Comparison of ENCODE assay signal across 17 cellular contexts in genomic region chr7:22255834-22256233, GRCh38.
DNase-seq lines count a peak whose midpoint lies in the region; ATAC-seq, FAIRE-seq and TF ChIP-seq lines count a peak whose summit lies in the region.
"Had no signal": no experiment of that assay in that cellular context is flagged by ENCODE, and none has a peak within 500 bp of the region (broad histone marks: within the 10 kb centered on the region; RNA-seq: fewer than 3 reads in every experiment).

No MANE protein-coding gene starts in this region.

- H3K36me3 ChIP-seq in tibial nerve = no peaks in the 10 kb centered on the region

- no peak for ATAC-seq in HG03095 (IDR thresholded peaks at IDR 0.05; ENCODE audit: unreplicated experiment)

- TF ChIP-seq EP300 in tibial nerve (IDR thresholded peaks at IDR 0.05) = no peak

- H3K36me3 Mint-ChIP-seq in nephron progenitor cell (ENCODE audit: low read depth) (no peaks in the 10 kb centered on the region), type B pancreatic cell (no peaks in the 10 kb centered on the region)
- H3K36me3 Mint-ChIP-seq: IgD-negative memory B cell had no signal

- no peak for TF ChIP-seq CTCF in coronary artery (IDR thresholded peaks at IDR 0.05)
- TF ChIP-seq CTCF in nephron progenitor cell (IDR thresholded peaks at IDR 0.05) = no peak
- TF ChIP-seq CTCF in tibial nerve (IDR thresholded peaks at IDR 0.05) = no peak
- no peak for TF ChIP-seq CTCF in type B pancreatic cell (conservative IDR thresholded peaks at IDR 0.05)

- H3K27ac Mint-ChIP-seq in nephron progenitor cell = no peak overlapping the region
- no peak overlapping the region for H3K27ac Mint-ChIP-seq in type B pancreatic cell
- H3K27ac Mint-ChIP-seq: IgD-negative memory B cell had no signal

- DNase-seq in GM12892 (ENCODE audit: insufficient read length) (no peak), NCI-H146 treated with DMSO at 0.1 percent for 48 hours (lab: John Stamatoyannopoulos, UW; ENCODE audit: unreplicated experiment) (peak; percentile 60), coronary artery (ENCODE audit: low spot score) (no peak), nephron progenitor cell (peak; percentile 15), tibial nerve (ENCODE audit: low spot score in 2 of 2) (no peak), NCI-H2227 (lab: John Stamatoyannopoulos, UW; ENCODE audit: unreplicated experiment) (no peak), type B pancreatic cell (ENCODE audit: extremely low spot score, unreplicated experiment) (no peak)
- DNase-seq: activated CD4-positive, alpha-beta T cell treated with anti-CD3 and anti-CD28 coated beads for 1 hour; H7; NCI-H1048; NCI-H82; spleen; T-helper 1 cell had no signal

- H3K4me3 Mint-ChIP-seq in nephron progenitor cell = no peak overlapping the region
- no peak overlapping the region for H3K4me3 Mint-ChIP-seq in type B pancreatic cell
- H3K4me3 Mint-ChIP-seq: IgD-negative memory B cell had no signal

- H3K4me1 Mint-ChIP-seq in nephron progenitor cell = peaks cover 30% of the 10 kb centered on the region
- peaks cover 17% of the 10 kb centered on the region for H3K4me1 Mint-ChIP-seq in type B pancreatic cell (ENCODE audit: unreplicated experiment)

- TF ChIP-seq POLR2A in GM12892 (IDR thresholded peaks at IDR 0.05; ENCODE audit: low read depth, low read length) = no peak
- no peak for TF ChIP-seq POLR2A in tibial nerve (IDR thresholded peaks at IDR 0.05)

- H3K9me3 ChIP-seq in tibial nerve = no peaks in the 10 kb centered on the region
- H3K9me3 ChIP-seq: spleen had no signal

- H3K27me3 Mint-ChIP-seq in nephron progenitor cell (ENCODE audit: low read depth, poor library complexity) (peaks cover 7% of the 10 kb centered on the region), type B pancreatic cell (no peaks in the 10 kb centered on the region)
- H3K27me3 Mint-ChIP-seq: IgD-negative memory B cell had no signal

- H3K4me3 ChIP-seq in coronary artery (peak overlapping the region; percentile 61), tibial nerve (no peak overlapping the region)
- H3K4me3 ChIP-seq: BLaER1 treated with 17β-estradiol and CSF1 and Interleukin-3, amounts not matched to agents 10 nM and 100 nM; spleen had no signal

- H3K27ac ChIP-seq in coronary artery = no peak overlapping the region
- peak overlapping the region in 1 of 4 donors; percentile 39 for H3K27ac ChIP-seq in tibial nerve
- H3K27ac ChIP-seq: BLaER1 treated with 17β-estradiol and CSF1 and Interleukin-3, amounts not matched to agents 10 nM and 100 nM; spleen had no signal

- peaks cover 0 to 18% (median 1%) of the 10 kb centered on the region in 4 donors for H3K4me1 ChIP-seq in tibial nerve
- H3K4me1 ChIP-seq: BLaER1 treated with 17β-estradiol and CSF1 and Interleukin-3, amounts not matched to agents 10 nM and 100 nM had no signal

- no peaks in the 10 kb centered on the region for H3K27me3 ChIP-seq in tibial nerve
- H3K27me3 ChIP-seq: BLaER1 treated with 17β-estradiol and CSF1 and Interleukin-3, amounts not matched to agents 10 nM and 100 nM; spleen had no signal

- peak; percentile 65 for FAIRE-seq in GM12892 (lab: Jason Lieb, UNC)
- FAIRE-seq: islet of Langerhans had no signal

- 78 to 85% methylated on average over 1 of the region's 1 CpG for whole genome bisulfite sequencing in tibial nerve, 2 donors

- no peaks in the 10 kb centered on the region for H3K9me3 Mint-ChIP-seq in nephron progenitor cell
- H3K9me3 Mint-ChIP-seq in type B pancreatic cell = peaks cover 5% of the 10 kb centered on the region
- H3K9me3 Mint-ChIP-seq: IgD-negative memory B cell had no signal

Comparison
In these comparisons a context has a peak if more than half of its experiments do, and no peak if none do; other contexts are left out.
1. DNase-seq: peak in NCI-H146 treated with DMSO at 0.1 percent for 48 hours (single experiment) and nephron progenitor cell (single experiment); none in GM12892 (single experiment), coronary artery (single experiment), tibial nerve (0 of 2), NCI-H2227 (single experiment) and type B pancreatic cell (single experiment).